12 cellular contexts compared by ENCODE assay signal in the genomic region with DNA sequence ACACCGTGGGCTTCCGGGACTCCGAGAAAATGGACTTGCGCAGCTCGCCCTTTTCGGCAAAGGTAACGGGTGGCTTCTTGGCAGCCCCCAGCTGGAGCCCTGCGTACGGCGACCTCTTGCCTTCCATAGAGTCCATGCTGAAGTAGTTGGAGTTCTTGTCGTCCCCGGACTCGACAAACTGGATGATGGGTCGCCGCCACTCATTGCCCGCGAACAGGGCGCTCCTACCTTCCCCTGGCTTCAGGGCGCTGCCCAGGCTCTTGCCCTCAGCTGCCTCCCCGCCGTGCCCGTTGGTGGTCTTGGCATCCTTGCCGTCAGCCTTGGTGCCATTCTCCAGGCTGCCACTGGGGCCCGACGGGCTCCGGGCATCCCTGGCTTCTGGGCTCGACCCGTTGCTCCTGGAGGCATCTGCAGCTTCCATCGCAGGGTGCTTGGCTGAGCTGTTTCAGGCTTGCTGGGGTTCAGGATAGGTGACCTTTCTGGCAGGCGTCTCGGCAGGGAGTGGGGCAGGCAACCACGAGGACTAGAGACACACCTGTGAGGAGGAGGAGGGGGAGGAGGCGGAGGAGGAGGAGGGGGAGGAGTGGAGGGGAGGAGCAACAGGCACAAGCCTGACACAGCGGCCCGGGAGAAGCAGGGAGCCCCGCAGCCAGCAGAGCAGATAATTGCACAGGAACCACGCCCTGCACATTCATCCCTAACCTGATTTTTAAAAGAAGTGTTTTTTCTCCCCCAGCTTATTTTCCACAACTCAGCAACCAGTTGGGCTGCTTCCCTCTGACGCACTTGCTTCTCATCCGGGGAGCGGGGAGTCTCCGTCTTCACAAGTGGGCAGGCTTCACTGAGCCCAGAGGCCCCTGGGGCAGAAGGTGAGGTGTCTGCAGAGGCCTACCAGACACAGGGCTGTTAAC. TPM values are rescaled to one million over a fixed set of nuclear protein-coding genes. Genes with fewer than 3 reads are reported as not detected.
DNase-seq lines count a peak whose midpoint lies in the region; ATAC-seq and TF ChIP-seq lines count a peak whose summit lies in the region.
"Had no signal": no experiment of that assay in that cellular context is flagged by ENCODE, and none has a peak within 500 bp of the region (broad histone marks: within the 10 kb centered on the region; RNA-seq: fewer than 3 reads in every experiment).

A gene with protein sequence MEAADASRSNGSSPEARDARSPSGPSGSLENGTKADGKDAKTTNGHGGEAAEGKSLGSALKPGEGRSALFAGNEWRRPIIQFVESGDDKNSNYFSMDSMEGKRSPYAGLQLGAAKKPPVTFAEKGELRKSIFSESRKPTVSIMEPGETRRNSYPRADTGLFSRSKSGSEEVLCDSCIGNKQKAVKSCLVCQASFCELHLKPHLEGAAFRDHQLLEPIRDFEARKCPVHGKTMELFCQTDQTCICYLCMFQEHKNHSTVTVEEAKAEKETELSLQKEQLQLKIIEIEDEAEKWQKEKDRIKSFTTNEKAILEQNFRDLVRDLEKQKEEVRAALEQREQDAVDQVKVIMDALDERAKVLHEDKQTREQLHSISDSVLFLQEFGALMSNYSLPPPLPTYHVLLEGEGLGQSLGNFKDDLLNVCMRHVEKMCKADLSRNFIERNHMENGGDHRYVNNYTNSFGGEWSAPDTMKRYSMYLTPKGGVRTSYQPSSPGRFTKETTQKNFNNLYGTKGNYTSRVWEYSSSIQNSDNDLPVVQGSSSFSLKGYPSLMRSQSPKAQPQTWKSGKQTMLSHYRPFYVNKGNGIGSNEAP (minus strand): TSS at position 503 of the 911 bp plus-strand sequence. CDS start 82 bp downstream, at position 421.

- CTCF ChIA-PET in activated CD8-positive, alpha-beta memory T cell treated with anti-CD3 and anti-CD28 coated beads, Interleukin-2, amount 10 ng/mL, durations not matched to agents 7 days and 5 days (lab: Charles Lee): no interaction called here

- H3K4me1 Mint-ChIP-seq in activated CD8-positive, alpha-beta memory T cell treated with anti-CD3 and anti-CD28 coated beads, Interleukin-2, amount 10 ng/mL, durations not matched to agents 7 days and 5 days: no peaks in the 10 kb centered on the region
- H3K4me1 Mint-ChIP-seq in T-helper 17 cell: peaks cover 5% of the 10 kb centered on the region
- H3K4me1 Mint-ChIP-seq: activated B cell treated with CpG ODN at 0.5 μM for 24 hours, CD14-positive monocyte had no signal

- no peaks in the 10 kb centered on the region for H3K36me3 ChIP-seq in right atrium auricular region
- H3K36me3 ChIP-seq in upper lobe of right lung: no peaks in the 10 kb centered on the region

- no peaks in the 10 kb centered on the region for H3K4me1 ChIP-seq in right atrium auricular region
- H3K4me1 ChIP-seq in upper lobe of right lung: no peaks in the 10 kb centered on the region

- H3K27ac Mint-ChIP-seq in activated CD8-positive, alpha-beta memory T cell treated with anti-CD3 and anti-CD28 coated beads, Interleukin-2, amount 10 ng/mL, durations not matched to agents 7 days and 5 days: no peak within 1 kb of the TSS
- H3K27ac Mint-ChIP-seq in T-helper 17 cell: no peak within 1 kb of the TSS
- H3K27ac Mint-ChIP-seq: activated B cell treated with CpG ODN at 0.5 μM for 24 hours, CD14-positive monocyte had no signal

- H3K9me3 ChIP-seq in right atrium auricular region (no peaks in the 10 kb centered on the region), upper lobe of right lung (no peaks in the 10 kb centered on the region), T-helper 17 cell (ENCODE audit: control insufficient read depth, low read length, poor library complexity, severe bottlenecking) (no peaks in the 10 kb centered on the region)

- H3K4me3 ChIP-seq in right atrium auricular region (no peak within 1 kb of the TSS), upper lobe of right lung (no peak within 1 kb of the TSS)

- peak; percentile 28 for DNase-seq in right atrium auricular region (ENCODE audit: low spot score)
- DNase-seq in Right ventricle myocardium inferior (ENCODE audit: missing footprints): no peak
- peak; percentile 34 for DNase-seq in activated CD8-positive, alpha-beta memory T cell treated with anti-CD3 and anti-CD28 coated beads, Interleukin-2, amount 10 ng/mL, durations not matched to agents 7 days and 5 days
- DNase-seq in left lobe of liver (ENCODE audit: low spot score): peak; percentile 44
- DNase-seq in upper lobe of right lung: peak; percentile 54
- no peak for DNase-seq in NCI-H1930 (lab: John Stamatoyannopoulos, UW)
- no peak for DNase-seq in T-helper 17 cell
- DNase-seq: activated B cell treated with CpG ODN at 0.5 μM for 24 hours; erythroblast; stimulated activated CD4-positive, alpha-beta T cell treated with anti-CD3 and anti-CD28 coated beads, Interleukin-12 subunit alpha, Interleukin-12 subunit beta, amount 100 ng/mL, for 4 hours had no signal

- H3K4me3 Mint-ChIP-seq in activated CD8-positive, alpha-beta memory T cell treated with anti-CD3 and anti-CD28 coated beads, Interleukin-2, amount 10 ng/mL, durations not matched to agents 7 days and 5 days: no peak within 1 kb of the TSS
- no peak within 1 kb of the TSS for H3K4me3 Mint-ChIP-seq in T-helper 17 cell
- H3K4me3 Mint-ChIP-seq: activated B cell treated with CpG ODN at 0.5 μM for 24 hours, CD14-positive monocyte had no signal

- no peak within 1 kb of the TSS for H3K27ac ChIP-seq in right atrium auricular region
- H3K27ac ChIP-seq in upper lobe of right lung: no peak within 1 kb of the TSS

- no peaks in the 10 kb centered on the region for H3K9me3 Mint-ChIP-seq in activated CD8-positive, alpha-beta memory T cell treated with anti-CD3 and anti-CD28 coated beads, Interleukin-2, amount 10 ng/mL, durations not matched to agents 7 days and 5 days (ENCODE audit: low read depth)
- H3K9me3 Mint-ChIP-seq: activated B cell treated with CpG ODN at 0.5 μM for 24 hours, CD14-positive monocyte had no signal

- H3K27me3 ChIP-seq in right atrium auricular region: no peaks in the 10 kb centered on the region
- peaks cover 16% of the 10 kb centered on the region for H3K27me3 ChIP-seq in upper lobe of right lung

- no peak for TF ChIP-seq CTCF in right atrium auricular region (IDR thresholded peaks at IDR 0.05)
- TF ChIP-seq CTCF in upper lobe of right lung (IDR thresholded peaks at IDR 0.05): no peak

- peaks cover 10% of the 10 kb centered on the region for H3K27me3 Mint-ChIP-seq in activated CD8-positive, alpha-beta memory T cell treated with anti-CD3 and anti-CD28 coated beads, Interleukin-2, amount 10 ng/mL, durations not matched to agents 7 days and 5 days
- H3K27me3 Mint-ChIP-seq in T-helper 17 cell: peaks cover 28% of the 10 kb centered on the region

- H3K36me3 Mint-ChIP-seq in activated CD8-positive, alpha-beta memory T cell treated with anti-CD3 and anti-CD28 coated beads, Interleukin-2, amount 10 ng/mL, durations not matched to agents 7 days and 5 days: no peaks in the 10 kb centered on the region
- H3K36me3 Mint-ChIP-seq in T-helper 17 cell (ENCODE audit: low read depth): no peaks in the 10 kb centered on the region
- H3K36me3 Mint-ChIP-seq: CD14-positive monocyte had no signal

- intact Hi-C loops in Right ventricle myocardium inferior (cut with DNase I) (no loop called here), upper lobe of right lung (cut with DNase I) (no loop called here)

- ATAC-seq in Right ventricle myocardium inferior (no peak), left lobe of liver (no peak), upper lobe of right lung (no peak), HG03159 (IDR thresholded peaks at IDR 0.05; ENCODE audit: unreplicated experiment) (no peak), T-helper 17 cell (no peak)
- no peak for ATAC-seq in activated CD8-positive, alpha-beta memory T cell treated with anti-CD3 and anti-CD28 coated beads, Interleukin-2, amount 10 ng/mL, durations not matched to agents 7 days and 5 days

RNA-seq across cellular contexts. Expression of the gene that starts here (rescaled TPM):
- total RNA-seq in right atrium auricular region (1 to 10 TPM in 1 of 2 donors, under 1 TPM in 1; 0.85 to 2.7 TPM), Right ventricle myocardium inferior (not detected), left lobe of liver (2.3 TPM), upper lobe of right lung (3.4 TPM), T-helper 17 cell (not detected)
- not detected for total RNA-seq in activated CD8-positive, alpha-beta memory T cell treated with anti-CD3 and anti-CD28 coated beads, Interleukin-2, amount 10 ng/mL, durations not matched to agents 7 days and 5 days
- total RNA-seq: activated B cell treated with CpG ODN at 0.5 μM for 24 hours had no signal

Comparison
In these comparisons a context has a peak if more than half of its experiments do, and no peak if none do; other contexts are left out.
1. DNase-seq: peak in right atrium auricular region (single experiment), left lobe of liver (single experiment) and upper lobe of right lung (single experiment); none in Right ventricle myocardium inferior (single experiment), NCI-H1930 (0 of 2) and T-helper 17 cell (0 of 3).
2. Peak in DNase-seq in activated CD8-positive, alpha-beta memory T cell treated with anti-CD3 and anti-CD28 coated beads, Interleukin-2, amount 10 ng/mL, durations not matched to agents 7 days and 5 days; RNA of the gene not detected or under 1 TPM.